In genomic region chr2:11617984-11618707, GRCh38 we compare ENCODE assay signal across 24 cellular contexts. TPM values are rescaled to one million over a fixed set of nuclear protein-coding genes. Genes with fewer than 3 reads are reported as not detected.
"Had no signal": no experiment of that assay in that cellular context is flagged by ENCODE, and none has a peak within 500 bp of the region (broad histone marks: within the 10 kb centered on the region; RNA-seq: fewer than 3 reads in every experiment).

No MANE protein-coding gene starts in this region.

- H3K9me3 ChIP-seq: esophagus squamous epithelium, neutrophil, suprapubic skin had no signal

- H3K4me3 ChIP-seq: esophagus squamous epithelium, suprapubic skin had no signal

- H3K9ac ChIP-seq: parathyroid adenoma had no signal

- FAIRE-seq: endothelial cell of umbilical vein, islet of Langerhans had no signal

- DNase-seq: activated CD4-positive, alpha-beta T cell treated with anti-CD3 and anti-CD28 coated beads for 36 hours; activated CD4-positive, alpha-beta T cell treated with anti-CD3 and anti-CD28 coated beads, Interleukin-2, amount 50 U/mL, for 48 hours; activated naive CD4-positive, alpha-beta T cell; anterior cingulate cortex; dermis blood vessel endothelial cell; effector memory CD4-positive, alpha-beta T cell; esophagus squamous epithelium; naive B cell; stimulated activated CD4-positive, alpha-beta T cell treated with anti-CD3 and anti-CD28 coated beads, Interleukin-12 subunit alpha, Interleukin-12 subunit beta, amount 100 ng/mL, for 4 hours; stimulated activated CD4-positive, alpha-beta T cell treated with anti-CD3 and anti-CD28 coated beads, Interleukin-1b, Interleukin-23, amount 100 ng/mL, for 48 hours; stimulated activated CD8-positive, alpha-beta memory T cell treated with anti-CD3 and anti-CD28 coated beads, Interleukin-4, amount 100 ng/mL, for 48 hours; T-cell; trophoblast cell had no signal

- H3K36me3 ChIP-seq: esophagus squamous epithelium, neutrophil had no signal

- H3K4me1 ChIP-seq: esophagus squamous epithelium, parathyroid adenoma, suprapubic skin had no signal

- H3K9me3 Mint-ChIP-seq: activated T-helper 17 cell treated with anti-CD3 and anti-CD28 coated beads, Interleukin-2, amount 50 U/mL, for 72 hours; memory B cell; naive B cell; stimulated activated naive CD8-positive, alpha-beta T cell treated with anti-CD3 and anti-CD28 coated beads, Interleukin-15, Interleukin-2, amounts not matched to agents 100 ng/mL and 50 ng/mL, for 24 hours; T-cell; WTC11 had no signal

- H3K4me1 Mint-ChIP-seq: activated CD4-positive, alpha-beta T cell treated with anti-CD3 and anti-CD28 coated beads for 36 hours; activated T-helper 17 cell treated with anti-CD3 and anti-CD28 coated beads, Interleukin-2, amount 50 U/mL, for 72 hours; memory B cell; naive B cell; T-cell; WTC11 had no signal

- H3K36me3 Mint-ChIP-seq: memory B cell, naive B cell, T-cell had no signal

- ATAC-seq: activated CD4-positive, alpha-beta T cell treated with anti-CD3 and anti-CD28 coated beads for 36 hours; activated T-helper 17 cell treated with anti-CD3 and anti-CD28 coated beads, Interleukin-2, amount 50 U/mL, for 72 hours; SK-N-SH treated with all-trans-retinoic acid at 6 μM for 48 hours; WTC11 had no signal

- H3K27ac ChIP-seq: esophagus squamous epithelium, neutrophil, parathyroid adenoma, suprapubic skin had no signal

- H3K27me3 Mint-ChIP-seq: activated CD4-positive, alpha-beta T cell treated with anti-CD3 and anti-CD28 coated beads for 36 hours; stimulated activated naive CD8-positive, alpha-beta T cell treated with anti-CD3 and anti-CD28 coated beads, Interleukin-15, Interleukin-2, amounts not matched to agents 100 ng/mL and 50 ng/mL, for 24 hours had no signal

- H3K4me3 Mint-ChIP-seq: activated CD4-positive, alpha-beta T cell treated with anti-CD3 and anti-CD28 coated beads for 36 hours; activated T-helper 17 cell treated with anti-CD3 and anti-CD28 coated beads, Interleukin-2, amount 50 U/mL, for 72 hours; memory B cell; naive B cell; stimulated activated naive CD8-positive, alpha-beta T cell treated with anti-CD3 and anti-CD28 coated beads, Interleukin-15, Interleukin-2, amounts not matched to agents 100 ng/mL and 50 ng/mL, for 24 hours; T-cell; WTC11 had no signal

- H3K27ac Mint-ChIP-seq: activated CD4-positive, alpha-beta T cell treated with anti-CD3 and anti-CD28 coated beads for 36 hours; activated T-helper 17 cell treated with anti-CD3 and anti-CD28 coated beads, Interleukin-2, amount 50 U/mL, for 72 hours; memory B cell; stimulated activated naive CD8-positive, alpha-beta T cell treated with anti-CD3 and anti-CD28 coated beads, Interleukin-15, Interleukin-2, amounts not matched to agents 100 ng/mL and 50 ng/mL, for 24 hours; T-cell had no signal

RNA-seq across cellular contexts. Expression of gene NTSR2, which starts 51.8 kb away (rescaled TPM):
- total RNA-seq: activated CD4-positive, alpha-beta T cell treated with anti-CD3 and anti-CD28 coated beads for 36 hours; activated T-helper 17 cell treated with anti-CD3 and anti-CD28 coated beads, Interleukin-2, amount 50 U/mL, for 72 hours; dermis blood vessel endothelial cell; endothelial cell of umbilical vein; esophagus squamous epithelium; mononuclear cell; suprapubic skin; T-cell; WTC11 had no signal
- polyA plus RNA-seq: endothelial cell of umbilical vein had no signal
